In genomic region chr16:30354423-30355143, GRCh38 we compare ENCODE assay signal across 8 cellular contexts. TPM values are rescaled to one million over a fixed set of nuclear protein-coding genes. Genes with fewer than 3 reads are reported as not detected.
DNase-seq lines count a peak whose midpoint lies in the region; ATAC-seq and TF ChIP-seq lines count a peak whose summit lies in the region.

No MANE protein-coding gene starts in this region.

- no peaks in the 10 kb centered on the region for H4K20me1 ChIP-seq in H9 (ENCODE audit: control insufficient read depth, insufficient read depth, insufficient read length)

- H3K14ac ChIP-seq in H9 (ENCODE audit: insufficient read depth, low read length) (peak overlapping the region; percentile 95), trophoblast cell (ENCODE audit: low read length) (peak overlapping the region; percentile 81)

- no peak for DNase-seq in CD8-positive, alpha-beta T cell
- no peak for DNase-seq in H9
- peak; percentile 9 for DNase-seq in T-helper 22 cell (ENCODE audit: low read depth)
- DNase-seq in foreskin fibroblast: peak in 1 of 2 donors; percentile 19
- DNase-seq in trophoblast cell: peak in 1 of 2 donors; percentile 37
- DNase-seq in islet precursor cell: no peak
- DNase-seq in NCI-H2196 (lab: John Stamatoyannopoulos, UW; ENCODE audit: unreplicated experiment): no peak

- H2BK12ac ChIP-seq in H9 (ENCODE audit: insufficient read length, low read depth, low read length) (no peak overlapping the region), trophoblast cell (ENCODE audit: low read length) (no peak overlapping the region)

- peaks cover 29% of the 10 kb centered on the region for H3K4me1 Mint-ChIP-seq in CD8-positive, alpha-beta T cell (ENCODE audit: low read depth)
- peaks cover 19 to 27% of the 10 kb centered on the region in 2 experiments for H3K4me1 Mint-ChIP-seq in H9

- peak overlapping the region; percentile 96 for H3K4me2 ChIP-seq in H9 (ENCODE audit: insufficient read depth, insufficient read length, low read length)
- H3K4me2 ChIP-seq in trophoblast cell (ENCODE audit: low read length): peak overlapping the region; percentile 57

- H2BK120ac ChIP-seq in H9 (ENCODE audit: low read depth, low read length, poor library complexity, severe bottlenecking): peak overlapping the region; percentile 75
- H2BK120ac ChIP-seq in trophoblast cell (ENCODE audit: insufficient read depth, low read length, poor library complexity): peak overlapping the region; percentile 67

- H4K12ac ChIP-seq in trophoblast cell (ENCODE audit: low read depth, low read length): peak overlapping the region; percentile 86

- H3K4ac ChIP-seq in H9 (ENCODE audit: low read depth, low read length): peak overlapping the region; percentile 46; the same call in 1 of the 2 replicates
- peak overlapping the region; percentile 77 for H3K4ac ChIP-seq in trophoblast cell (ENCODE audit: low read depth, low read length)

- H2BK20ac ChIP-seq in H9 (ENCODE audit: low read depth, low read length, poor library complexity, severe bottlenecking): no peak overlapping the region

- peak overlapping the region; percentile 98 for H3K27ac Mint-ChIP-seq in CD8-positive, alpha-beta T cell
- H3K27ac Mint-ChIP-seq in H9: peak overlapping the region; percentile 99

- H2AK5ac ChIP-seq in H9 (ENCODE audit: insufficient read length, low read length) (no peak overlapping the region), trophoblast cell (ENCODE audit: low read length) (peak overlapping the region; percentile 69)

- H4K8ac ChIP-seq in H9 (replicated peaks; ENCODE audit: insufficient read length, low read depth, low read length): no peak overlapping the region
- H4K8ac ChIP-seq in trophoblast cell (ENCODE audit: low read depth, low read length): peak overlapping the region; percentile 85

- H4K5ac ChIP-seq in H9 (ENCODE audit: insufficient read length, low read depth, low read length): no peak overlapping the region

- H3K9me3 ChIP-seq in CD8-positive, alpha-beta T cell (ENCODE audit: low read length): no peaks in the 10 kb centered on the region
- H3K9me3 ChIP-seq in H9 (ENCODE audit: control insufficient read depth, low read depth, low read length) (no peaks in the 10 kb centered on the region), trophoblast cell (ENCODE audit: insufficient read depth, low read depth, low read length) (no peaks in the 10 kb centered on the region)

- H3K9ac ChIP-seq in H9 (ENCODE audit: extremely low read depth, insufficient read length, low read length) (peak overlapping the region; percentile 94), trophoblast cell (ENCODE audit: low read length) (peak overlapping the region; percentile 99)

- no peak overlapping the region for H3K23ac ChIP-seq in H9 (ENCODE audit: insufficient read length, low read depth, low read length)
- H3K23ac ChIP-seq in trophoblast cell (ENCODE audit: low read length): no peak overlapping the region

- no peaks in the 10 kb centered on the region for H3K27me3 Mint-ChIP-seq in CD8-positive, alpha-beta T cell (ENCODE audit: low read depth)
- H3K27me3 Mint-ChIP-seq in H9 (ENCODE audit: low read depth): no peaks in the 10 kb centered on the region; the same call in 1 of the 2 replicates

- H2BK15ac ChIP-seq in H9 (ENCODE audit: low read depth, low read length): no peak overlapping the region

- no CpG with 5 or more reads among the region's 36 CpGs for WGBS in H9 (ENCODE audit: extremely low coverage, insufficient read length, low lambda C conversion rate)
- no CpG with 5 or more reads among the region's 36 CpGs for WGBS in trophoblast cell (ENCODE audit: extremely low coverage, insufficient coverage, insufficient read length)

- no peaks in the 10 kb centered on the region for H3K9me3 Mint-ChIP-seq in CD8-positive, alpha-beta T cell
- no peaks in the 10 kb centered on the region for H3K9me3 Mint-ChIP-seq in H9

- CTCF ChIA-PET in CD8-positive, alpha-beta T cell (lab: Charles Lee): interaction anchor here (1.1 to 2.1 kb wide), 4 partner anchors 10 to 169 kb away, joined by 3 to 7 read pairs (median 4); no protein-coding TSS in a partner anchor

- H3K23me2 ChIP-seq in H9 (ENCODE audit: insufficient read length, low read depth, low read length, poor library complexity, severe bottlenecking): peaks cover 13% of the 10 kb centered on the region

- H2BK5ac ChIP-seq in H9 (ENCODE audit: insufficient read length, low read length) (no peak overlapping the region), trophoblast cell (ENCODE audit: low read depth, low read length, poor library complexity) (peak overlapping the region; percentile 66)

- H3K4me3 Mint-ChIP-seq in CD8-positive, alpha-beta T cell: peak overlapping the region; percentile 94
- peak overlapping the region; percentile 95 to 98 for H3K4me3 Mint-ChIP-seq in H9

- H3K4me3 ChIP-seq in CD8-positive, alpha-beta T cell (ENCODE audit: low read depth, low read length): peak overlapping the region; percentile 70
- H3K4me3 ChIP-seq in foreskin fibroblast (ENCODE audit: low read depth in 1 of 2, low read length in 2 of 2) (peak overlapping the region; percentile 80 to 89), trophoblast cell (ENCODE audit: low read depth, low read length) (peak overlapping the region; percentile 98)

- no peaks in the 10 kb centered on the region for H3K27me3 ChIP-seq in CD8-positive, alpha-beta T cell (ENCODE audit: insufficient read depth, low read length)
- H3K27me3 ChIP-seq in H9 (ENCODE audit: insufficient read depth, low read length) (no peaks in the 10 kb centered on the region), trophoblast cell (ENCODE audit: insufficient read depth, low read length) (no peaks in the 10 kb centered on the region)

- H4K91ac ChIP-seq in H9 (ENCODE audit: insufficient read length, low read depth, low read length) (no peak overlapping the region), trophoblast cell (ENCODE audit: low read depth, low read length) (peak overlapping the region; percentile 90)

- peaks cover 29% of the 10 kb centered on the region for H3K36me3 ChIP-seq in CD8-positive, alpha-beta T cell (ENCODE audit: insufficient read depth, low read length)
- peaks cover 72 to 74% of the 10 kb centered on the region in 2 experiments for H3K36me3 ChIP-seq in trophoblast cell (ENCODE audit: control insufficient read depth in 1 of 2, insufficient read depth in 2 of 2, low read length in 2 of 2)

- H3K18ac ChIP-seq in H9 (ENCODE audit: insufficient read length, low read depth, low read length): peak overlapping the region; percentile 88
- peak overlapping the region; percentile 86 for H3K18ac ChIP-seq in trophoblast cell (ENCODE audit: low read length)

- intact Hi-C loops in CD8-positive, alpha-beta T cell (cut with DNase I, micrococcal nuclease): loop anchor here (1.0 to 10.0 kb wide), 9 partner anchors 16 to 1103 kb away; partner anchors contain the start of genes TBC1D10B (in 2 of the 2), ALDOA (in 1 of the 2), ARMC5 (in 1 of the 2) and CDIPT (in 1 of the 2)

- H3K79me1 ChIP-seq in H9 (ENCODE audit: insufficient read depth, low read depth, low read length, poor library complexity, severe bottlenecking) (peaks cover 8% of the 10 kb centered on the region), trophoblast cell (ENCODE audit: low read length) (peaks cover 15% of the 10 kb centered on the region)

- no peak for TF ChIP-seq POLR2A in GM18505 (IDR thresholded peaks at IDR 0.05; ENCODE audit: borderline replicate concordance, extremely low read depth, insufficient read depth, insufficient read length)

- H3T11ph ChIP-seq in H9 (ENCODE audit: low read length): no peak overlapping the region

- no peak overlapping the region for H3K56ac ChIP-seq in H9 (ENCODE audit: insufficient read length, low read depth, low read length)

- peaks cover 3% of the 10 kb centered on the region; the same call in 1 of the 2 replicates for H3K79me2 ChIP-seq in H9 (ENCODE audit: insufficient read depth, low read length)
- H3K79me2 ChIP-seq in trophoblast cell (ENCODE audit: control insufficient read depth, insufficient read depth, low read length, poor library complexity): peaks cover 10% of the 10 kb centered on the region

- no peak for TF ChIP-seq CTCF in CD8-positive, alpha-beta T cell (IDR thresholded peaks at IDR 0.05)
- TF ChIP-seq CTCF in H9 (conservative IDR thresholded peaks at IDR 0.05): no peak
- TF ChIP-seq CTCF in foreskin fibroblast (IDR thresholded peaks at IDR 0.05; ENCODE audit: low read depth, low read length): no peak

- peak overlapping the region; percentile 63 for H3K27ac ChIP-seq in CD8-positive, alpha-beta T cell (ENCODE audit: low read depth, low read length)
- H3K27ac ChIP-seq in H9 (ENCODE audit: insufficient read length, low read depth, low read length) (peak overlapping the region; percentile 97), trophoblast cell (ENCODE audit: low read depth, low read length) (peak overlapping the region; percentile 77)

- H3K36me3 Mint-ChIP-seq in CD8-positive, alpha-beta T cell: peaks cover 75% of the 10 kb centered on the region
- H3K36me3 Mint-ChIP-seq in H9 (ENCODE audit: insufficient read depth in 1 of 3, low read depth in 3 of 3): peaks cover 27 to 71% (median 63%) of the 10 kb centered on the region in 3 experiments; a peak in 6 of 7 replicates

- POLR2A ChIA-PET in CD8-positive, alpha-beta T cell (lab: Charles Lee): interaction anchor here (0.6 to 1.7 kb wide), 11 partner anchors 11 to 290 kb away, joined by 3 to 6 read pairs (median 3); partner anchors contain the start of genes SEPTIN1 and ZNF771

- H2AFZ ChIP-seq in H9 (ENCODE audit: low read length) (no peak overlapping the region), trophoblast cell (ENCODE audit: insufficient read depth, low read length, poor library complexity) (peak overlapping the region; percentile 19)

- H3K4me1 ChIP-seq in CD8-positive, alpha-beta T cell (ENCODE audit: insufficient read depth, low read length): peaks cover 32% of the 10 kb centered on the region
- H3K4me1 ChIP-seq in H9 (ENCODE audit: insufficient read depth, low read length): no peaks in the 10 kb centered on the region
- peaks cover 18 to 20% of the 10 kb centered on the region in 2 experiments for H3K4me1 ChIP-seq in trophoblast cell (ENCODE audit: control insufficient read depth in 1 of 2, insufficient read depth in 2 of 2, low read length in 2 of 2)

- ATAC-seq in CD8-positive, alpha-beta T cell: peak; percentile 34
- no peak for ATAC-seq in GM18505 (IDR thresholded peaks at IDR 0.05; ENCODE audit: unreplicated experiment)

RNA-seq across cellular contexts. Expression of gene CD2BP2, which starts 0.5 kb away (rescaled TPM):
- 10 to 100 TPM; 35.4 to 35.9 TPM for total RNA-seq in CD8-positive, alpha-beta T cell
- total RNA-seq in H9 (2021): 90.1 and 90.2 TPM in 2 replicates
- polyA plus RNA-seq in trophoblast cell (2013): 35.5 and 38.3 TPM in 2 replicates

RNA-seq across cellular contexts. Expression of gene TBC1D10B, which starts 15.7 kb away (rescaled TPM):
- 10 to 100 TPM; 12.3 to 13.8 TPM for total RNA-seq in CD8-positive, alpha-beta T cell
- total RNA-seq in H9 (2021): 25.6 and 25.8 TPM in 2 replicates
- polyA plus RNA-seq in trophoblast cell (2013): 29.4 and 29.9 TPM in 2 replicates

RNA-seq across cellular contexts. Expression of gene MYL11, which starts 20.0 kb away (rescaled TPM):
- total RNA-seq in CD8-positive, alpha-beta T cell: 1 to 10 TPM; 3.0 to 3.1 TPM
- total RNA-seq in H9 (2021): 0.70 and 1.4 TPM in 2 replicates
- 4.0 and 5.0 TPM in 2 replicates for polyA plus RNA-seq in trophoblast cell (2013)

RNA-seq across cellular contexts. Expression of gene SEPTIN1, which starts 27.8 kb away (rescaled TPM):
- 100 to 1,000 TPM; 147 to 150 TPM for total RNA-seq in CD8-positive, alpha-beta T cell
- total RNA-seq in H9 (2021): 1.4 and 2.5 TPM in 2 replicates
- polyA plus RNA-seq in trophoblast cell (2013): 1.3 and 1.5 TPM in 2 replicates

RNA-seq across cellular contexts. Expression of gene ZNF48, which starts 40.6 kb away (rescaled TPM):
- 1 to 10 TPM; 2.3 to 2.4 TPM for total RNA-seq in CD8-positive, alpha-beta T cell
- 57.3 and 61.2 TPM in 2 replicates for total RNA-seq in H9 (2021)
- polyA plus RNA-seq in trophoblast cell (2013): 11.6 and 12.1 TPM in 2 replicates
